ENCODE assay signal across 8 cellular contexts in the genomic region with DNA sequence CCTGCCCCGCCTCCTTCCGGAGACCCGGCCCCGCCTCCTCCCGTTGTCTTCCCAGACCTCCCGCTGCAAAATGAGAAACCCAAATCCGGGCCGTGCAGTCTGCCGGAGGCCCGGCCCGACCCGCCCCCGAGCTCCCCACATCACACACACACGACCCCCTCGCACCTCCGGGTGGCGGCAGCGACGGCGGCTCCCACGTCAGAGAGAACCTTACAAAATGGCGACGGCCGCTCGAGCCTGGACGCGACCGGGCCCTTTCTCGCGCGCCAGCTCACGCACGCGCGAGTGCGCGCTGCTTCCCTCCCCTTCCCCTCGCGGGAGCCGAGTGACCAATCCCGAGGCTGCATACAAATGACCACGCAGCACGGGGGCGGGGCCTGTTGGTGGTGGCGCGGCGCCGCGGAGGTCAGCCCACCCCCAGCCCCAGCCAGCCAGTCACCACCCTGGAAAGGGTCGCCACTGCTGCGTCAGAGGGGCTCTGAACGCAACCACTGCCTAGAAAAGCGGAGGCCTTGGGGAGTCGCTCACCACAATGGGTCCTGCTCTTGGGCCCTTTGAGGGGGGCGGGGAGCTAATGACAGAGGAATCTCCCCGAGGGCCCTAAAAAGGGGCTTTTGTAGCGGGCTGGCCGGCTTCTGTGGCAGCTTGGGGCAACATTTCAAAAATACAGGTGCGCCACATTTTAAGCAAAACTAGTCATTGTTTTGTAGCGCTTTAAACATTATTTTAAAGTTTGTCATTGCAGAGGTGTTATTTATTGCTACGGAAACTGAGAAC. TPM values are rescaled to one million over a fixed set of nuclear protein-coding genes. Genes with fewer than 3 reads are reported as not detected.
DNase-seq lines count a peak whose midpoint lies in the region; ATAC-seq and TF ChIP-seq lines count a peak whose summit lies in the region.

Gene RBM4B (minus strand): TSS at position 289 of the 777 bp plus-strand sequence. CDS start 808 bp downstream, outside the sequence.

- H3K4me3 ChIP-seq in AG04450 (ENCODE audit: low read depth, low read length), result peak within 1 kb of the TSS; percentile 76
- H3K4me3 ChIP-seq in iPS-18c (ENCODE audit: insufficient read depth, low read depth, low read length), result peak within 1 kb of the TSS; percentile 75
- H3K4me3 ChIP-seq in skeletal muscle tissue (ENCODE audit: low read length in 3 of 3), result peak within 1 kb of the TSS; percentile 92 to 96 (median 96)

- in situ Hi-C loops in T47D (cut with HindIII; ENCODE audit: low pct_unique_long_range_greater_than_20kb, low sequenced_read_pairs), result no loop called here

- DNase-seq in AG04450 (ENCODE audit: low read depth, low spot score) (peak; percentile 88), NCI-H2227 (lab: John Stamatoyannopoulos, UW; ENCODE audit: unreplicated experiment) (peak; percentile 99), T47D (ENCODE audit: low read depth in 1 of 2, low spot score in 1 of 2) (peak; percentile 96 to 98)

- TF ChIP-seq CTCF in AG04450 (IDR thresholded peaks at IDR 0.05; ENCODE audit: low read depth, low read length) (no peak), VCaP (conservative IDR thresholded peaks at IDR 0.05) (no peak)

- H3K27ac ChIP-seq in AG04450 (ENCODE audit: low read depth, low read length) (peak within 1 kb of the TSS; percentile 96), VCaP (peak within 1 kb of the TSS; percentile 92), skeletal muscle tissue (ENCODE audit: low read depth, low read length) (peak within 1 kb of the TSS; percentile 99)

- no peaks in the 10 kb centered on the region for H3K27me3 ChIP-seq in AG04450 (ENCODE audit: control insufficient read depth, insufficient read depth, low read length)
- no peaks in the 10 kb centered on the region for H3K27me3 ChIP-seq in skeletal muscle tissue (ENCODE audit: control insufficient read depth in 3 of 3, insufficient read depth in 3 of 3, low read length in 3 of 3)

- ATAC-seq in GM18909 (IDR thresholded peaks at IDR 0.05; ENCODE audit: poor library complexity, unreplicated experiment), result peak; percentile 86
- peak; percentile 79 for ATAC-seq in HG03159 (IDR thresholded peaks at IDR 0.05; ENCODE audit: unreplicated experiment)

- peak within 1 kb of the TSS; percentile 88 to 99 (median 96) for H3K9ac ChIP-seq in skeletal muscle tissue (ENCODE audit: low read depth in 1 of 3, low read length in 3 of 3)

- CTCF ChIA-PET in AG04450 (lab: Charles Lee), result interaction anchor here (0.5 to 2.5 kb wide), 24 partner anchors 8 to 379 kb away, joined by 3 to 29 read pairs (median 3); partner anchors contain the start of genes ACTN3, CTSF and ZDHHC24

- POLR2A ChIA-PET in AG04450 (lab: Yijun Ruan, JAX), result interaction anchor here (0.6 to 2.4 kb wide), 17 partner anchors 14 to 269 kb away, joined by 3 to 20 read pairs (median 4); partner anchors contain the start of genes ACTN3, CTSF, MRPL11 and RBM4

- H3K4me1 ChIP-seq in skeletal muscle tissue (ENCODE audit: control insufficient read depth in 3 of 3, insufficient read depth in 3 of 3, low read length in 3 of 3), result peaks cover 17 to 26% (median 25%) of the 10 kb centered on the region in 3 donors

- H3K9me3 ChIP-seq in AG04450 (ENCODE audit: control insufficient read depth, insufficient read depth, low read length), result no peaks in the 10 kb centered on the region; the same call in 1 of the 2 replicates
- H3K9me3 ChIP-seq in iPS-18c (ENCODE audit: control insufficient read depth, insufficient read depth, low read length), result no peaks in the 10 kb centered on the region
- no peaks in the 10 kb centered on the region for H3K9me3 ChIP-seq in skeletal muscle tissue (ENCODE audit: control insufficient read depth in 3 of 3, low read length in 3 of 3)

- H3K36me3 ChIP-seq in skeletal muscle tissue (ENCODE audit: control insufficient read depth in 3 of 3, insufficient read depth in 3 of 3, low read length in 3 of 3), result no peaks in the 10 kb centered on the region

RNA-seq across cellular contexts. Expression of gene RBM4B, which starts in this region (rescaled TPM):
- polyA plus RNA-seq in AG04450 (2011; rRNA removed), result 37.4 and 43.8 TPM in 2 replicates
- 28.9 and 32.4 TPM in 2 replicates for polyA minus RNA-seq in AG04450 (2011; rRNA and poly(A)+ RNA removed)
- total RNA-seq in skeletal muscle tissue, result 32.4 TPM

Comparison
In these comparisons a context has a peak if more than half of its experiments do, and no peak if none do; other contexts are left out.
1. Peak in every context shown above with its lines: DNase-seq, ATAC-seq, H3K4me3 ChIP-seq and H3K27ac ChIP-seq.